ENCODE assay signal across 12 cellular contexts in the genomic region with DNA sequence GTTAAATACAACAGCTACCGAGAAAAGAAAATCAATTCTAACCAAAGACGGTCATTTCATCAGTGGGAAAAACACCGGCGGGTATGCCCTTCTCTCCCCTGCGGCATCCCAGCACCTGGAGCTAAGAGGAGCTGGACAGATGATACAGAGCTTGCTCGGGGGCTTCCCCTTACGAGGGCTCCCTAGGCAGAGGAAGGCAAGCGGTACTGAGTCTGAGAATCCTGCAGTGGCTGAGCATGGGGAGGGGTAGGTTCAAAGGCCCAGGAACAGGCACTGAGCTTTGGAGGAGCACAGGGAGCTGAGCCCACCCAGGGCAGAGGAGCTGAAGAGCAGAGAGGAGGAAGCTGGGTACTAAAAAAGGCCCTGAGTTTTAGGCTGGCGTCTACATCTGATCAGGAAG. TPM values are rescaled to one million over a fixed set of nuclear protein-coding genes. Genes with fewer than 3 reads are reported as not detected.
DNase-seq lines count a peak whose midpoint lies in the region; ATAC-seq and TF ChIP-seq lines count a peak whose summit lies in the region.
"Had no signal": no experiment of that assay in that cellular context is flagged by ENCODE, and none has a peak within 500 bp of the region (broad histone marks: within the 10 kb centered on the region; RNA-seq: fewer than 3 reads in every experiment).

No MANE protein-coding gene starts in this region.

- no peaks in the 10 kb centered on the region for H3K27me3 Mint-ChIP-seq in activated CD4-positive, alpha-beta T cell treated with anti-CD3 and anti-CD28 coated beads for 36 hours
- H3K27me3 Mint-ChIP-seq in chondrocyte (ENCODE audit: low read depth): no peaks in the 10 kb centered on the region

- DNase-seq in activated CD4-positive, alpha-beta T cell treated with anti-CD3 and anti-CD28 coated beads for 36 hours: peak; percentile 47
- DNase-seq in activated CD4-positive, alpha-beta T cell treated with anti-CD3 and anti-CD28 coated beads for 4 hours: no peak
- no peak for DNase-seq in MM.1S
- DNase-seq in chondrocyte (ENCODE audit: low spot score): no peak
- DNase-seq in spleen: no peak
- DNase-seq in hepatocyte (ENCODE audit: low spot score): no peak
- DNase-seq in NCI-H2081 (lab: John Stamatoyannopoulos, UW): no peak
- DNase-seq in SW 1271 (lab: John Stamatoyannopoulos, UW): no peak
- DNase-seq: EL, NCI-H2227 treated with DMSO at 0.1 percent for 48 hours had no signal

- H3K4me3 ChIP-seq in MM.1S (ENCODE audit: low read length): no peak overlapping the region
- H3K4me3 ChIP-seq in spleen: no peak overlapping the region
- H3K4me3 ChIP-seq in hepatocyte: no peak overlapping the region
- H3K4me3 ChIP-seq: A549, thoracic aorta had no signal

- intact Hi-C loops in activated CD4-positive, alpha-beta T cell treated with anti-CD3 and anti-CD28 coated beads for 36 hours (cut with DNase I, micrococcal nuclease): loop anchor here in 1 of 2 experiments (1.0 kb wide), 1 partner anchor 9 kb away; no protein-coding TSS in a partner anchor
- intact Hi-C loops in spleen (cut with DNase I; ENCODE audit: low total_unique reads): loop anchor here (10.0 kb wide), 1 partner anchor 59 kb away; no protein-coding TSS in a partner anchor

- no peaks in the 10 kb centered on the region for H3K9me3 ChIP-seq in MM.1S (replicated peaks; ENCODE audit: insufficient read depth, low read length)
- H3K9me3 ChIP-seq in spleen: no peaks in the 10 kb centered on the region
- H3K9me3 ChIP-seq in hepatocyte (ENCODE audit: low read depth): no peaks in the 10 kb centered on the region
- H3K9me3 ChIP-seq: thoracic aorta had no signal

- CTCF ChIA-PET in activated CD4-positive, alpha-beta T cell treated with anti-CD3 and anti-CD28 coated beads for 36 hours (lab: Charles Lee): interaction anchor here (0.7 to 1.8 kb wide), 3 partner anchors 14 to 33 kb away, joined by 4 to 7 read pairs (median 4); no protein-coding TSS in a partner anchor

- peaks cover 52% of the 10 kb centered on the region for H3K36me3 Mint-ChIP-seq in activated CD4-positive, alpha-beta T cell treated with anti-CD3 and anti-CD28 coated beads for 36 hours (ENCODE audit: low read depth)
- peaks cover 5% of the 10 kb centered on the region for H3K36me3 Mint-ChIP-seq in chondrocyte (ENCODE audit: low read depth)

- no peak for TF ChIP-seq POLR2A in spleen (IDR thresholded peaks at IDR 0.05)

- peaks cover 93% of the 10 kb centered on the region for H3K4me1 Mint-ChIP-seq in activated CD4-positive, alpha-beta T cell treated with anti-CD3 and anti-CD28 coated beads for 36 hours
- peaks cover 76% of the 10 kb centered on the region for H3K4me1 Mint-ChIP-seq in chondrocyte (ENCODE audit: low read depth)

- H3K36me3 ChIP-seq in MM.1S (replicated peaks; ENCODE audit: insufficient read depth, low read length) (no peaks in the 10 kb centered on the region), spleen (peaks cover 0 to 4% (median 0%) of the 10 kb centered on the region in 6 donors), hepatocyte (replicated peaks; ENCODE audit: insufficient read depth, low read depth) (no peaks in the 10 kb centered on the region)
- H3K36me3 ChIP-seq: thoracic aorta had no signal

- H3K9me2 ChIP-seq in MM.1S (replicated peaks; ENCODE audit: insufficient read depth, low read length) (no peaks in the 10 kb centered on the region), hepatocyte (replicated peaks; ENCODE audit: insufficient read depth) (no peaks in the 10 kb centered on the region)

- H3K27me3 ChIP-seq in MM.1S (replicated peaks; ENCODE audit: insufficient read depth, low read length) (no peaks in the 10 kb centered on the region), spleen (replicated peaks in 1 of 7) (no peaks in the 10 kb centered on the region), hepatocyte (no peaks in the 10 kb centered on the region)

- H3K79me2 ChIP-seq in MM.1S (ENCODE audit: low read length) (peaks cover 98% of the 10 kb centered on the region), hepatocyte (peaks cover 100% of the 10 kb centered on the region)

- H3K27ac ChIP-seq in MM.1S (ENCODE audit: low read length): no peak overlapping the region
- H3K27ac ChIP-seq in spleen: peak overlapping the region; percentile 16 to 97 (median 85)
- H3K27ac ChIP-seq in hepatocyte: no peak overlapping the region

- 46 to 72% (median 70%) methylated on average over 9 of the region's 9 CpGs for WGBS in spleen, 5 donors
- 93% methylated on average over 9 of the region's 9 CpGs for WGBS in hepatocyte (ENCODE audit: low lambda C conversion rate, missing lambda C conversion rate)

- peak overlapping the region; percentile 88 for H3K27ac Mint-ChIP-seq in activated CD4-positive, alpha-beta T cell treated with anti-CD3 and anti-CD28 coated beads for 36 hours
- peak overlapping the region; percentile 66 for H3K27ac Mint-ChIP-seq in chondrocyte (ENCODE audit: unreplicated experiment)

- H2AFZ ChIP-seq in MM.1S (ENCODE audit: low read length): no peak overlapping the region
- no peak overlapping the region for H2AFZ ChIP-seq in hepatocyte

- H4K20me1 ChIP-seq in MM.1S (ENCODE audit: insufficient read depth, low read length) (peaks cover 71% of the 10 kb centered on the region), hepatocyte (ENCODE audit: insufficient read depth, poor library complexity, severe bottlenecking) (peaks cover 99% of the 10 kb centered on the region)

- H3K9ac ChIP-seq in MM.1S (ENCODE audit: low read length): no peak overlapping the region

- POLR2A ChIA-PET in activated CD4-positive, alpha-beta T cell treated with anti-CD3 and anti-CD28 coated beads for 36 hours (lab: Charles Lee): interaction anchor here (0.6 to 1.5 kb wide), 3 partner anchors 11 to 486 kb away, joined by 4 to 6 read pairs (median 5); no protein-coding TSS in a partner anchor

- H3K4me3 Mint-ChIP-seq in activated CD4-positive, alpha-beta T cell treated with anti-CD3 and anti-CD28 coated beads for 36 hours: peak overlapping the region; percentile 72
- no peak overlapping the region for H3K4me3 Mint-ChIP-seq in chondrocyte (ENCODE audit: unreplicated experiment)

- H3K4me2 ChIP-seq in MM.1S (ENCODE audit: low read depth, low read length) (peak overlapping the region; percentile 22; the same call in 1 of the 2 replicates), hepatocyte (no peak overlapping the region)
- H3K4me2 ChIP-seq: A549 had no signal

- no peaks in the 10 kb centered on the region for H3K9me3 Mint-ChIP-seq in activated CD4-positive, alpha-beta T cell treated with anti-CD3 and anti-CD28 coated beads for 36 hours (ENCODE audit: low read depth)
- H3K9me3 Mint-ChIP-seq in chondrocyte (ENCODE audit: low read depth): peaks cover 6% of the 10 kb centered on the region

- ATAC-seq in activated CD4-positive, alpha-beta T cell treated with anti-CD3 and anti-CD28 coated beads for 36 hours: peak; percentile 53
- ATAC-seq: A549 had no signal

- no peak for TF ChIP-seq CTCF in MM.1S (IDR thresholded peaks at IDR 0.05; ENCODE audit: low read length)
- no peak for TF ChIP-seq CTCF in chondrocyte (IDR thresholded peaks at IDR 0.05)
- TF ChIP-seq CTCF in spleen (IDR thresholded peaks at IDR 0.05 in 8 of 11, conservative IDR thresholded peaks at IDR 0.05 in 3 of 11): no peak
- TF ChIP-seq CTCF in hepatocyte (IDR thresholded peaks at IDR 0.05; ENCODE audit: poor library complexity): no peak

- H3K4me1 ChIP-seq in MM.1S (ENCODE audit: low read length): peaks cover 5% of the 10 kb centered on the region; the same call in 1 of the 2 replicates
- H3K4me1 ChIP-seq in spleen: peaks cover 55 to 100% (median 91%) of the 10 kb centered on the region in 6 donors
- H3K4me1 ChIP-seq in hepatocyte (ENCODE audit: insufficient read depth): peaks cover 24% of the 10 kb centered on the region

- no peaks in the 10 kb centered on the region for H3F3A ChIP-seq in MM.1S (ENCODE audit: insufficient read depth, low read length)

RNA-seq across cellular contexts. Expression of a gene that starts 12.7 kb away (rescaled TPM):
- total RNA-seq in activated CD4-positive, alpha-beta T cell treated with anti-CD3 and anti-CD28 coated beads for 36 hours: 100 to 1,000 TPM; 146 to 173 TPM
- total RNA-seq in chondrocyte: 98.2 to 105 TPM (median 100 TPM) in 3 replicates
- 100 to 1,000 TPM in 3 of 7 donors, 10 to 100 TPM in 4; 87.5 to 132 (median 99.7) TPM for total RNA-seq in spleen
- 10 to 100 TPM; 36.5 to 49.3 (median 47.4) TPM for polyA plus RNA-seq in spleen
- total RNA-seq in hepatocyte: 68.9 and 74.4 TPM in 2 replicates
- polyA plus RNA-seq in hepatocyte: 62.5 and 71.2 TPM in 2 replicates

Comparison
In these comparisons a context has a peak if more than half of its experiments do, and no peak if none do; other contexts are left out.
1. H3K27ac ChIP-seq: peak in spleen (8 of 8); none in MM.1S (single experiment) and hepatocyte (single experiment).